Comparison of ENCODE assay signal across 1 cellular context in genomic region chr17:57283203-57283971, GRCh38.
TF ChIP-seq lines count a peak whose summit lies in the region.

No MANE protein-coding gene starts in this region.

TF ChIP-seq in GM23338, 12 proteins besides CTCF, POLR2A, EP300 and RAD21:
- no peak for TF ChIP-seq ZNF462 (CRISPR knock-in tag; IDR thresholded peaks at IDR 0.05)
- TF ChIP-seq JUNB (IDR thresholded peaks at IDR 0.05; ENCODE audit: unreplicated experiment): no peak
- TF ChIP-seq ZNF331 (CRISPR knock-in tag; IDR thresholded peaks at IDR 0.05; ENCODE audit: low read depth): no peak
- no peak for TF ChIP-seq STAT1 (IDR thresholded peaks at IDR 0.05; ENCODE audit: unreplicated experiment)
- no peak for TF ChIP-seq CREB1 (CRISPR knock-in tag; IDR thresholded peaks at IDR 0.05; ENCODE audit: low read depth)
- TF ChIP-seq EZH2phosphoT487 (IDR thresholded peaks at IDR 0.05; ENCODE audit: unreplicated experiment): no peak
- no peak for TF ChIP-seq ETS1 (IDR thresholded peaks at IDR 0.05)
- TF ChIP-seq REST (IDR thresholded peaks at IDR 0.05; ENCODE audit: unreplicated experiment): no peak
- no peak for TF ChIP-seq POLR2AphosphoS5 (IDR thresholded peaks at IDR 0.05; ENCODE audit: low read depth)
- TF ChIP-seq EZH2 (IDR thresholded peaks at IDR 0.05; ENCODE audit: low read depth, unreplicated experiment): no peak
- TF ChIP-seq NANOG (IDR thresholded peaks at IDR 0.05; ENCODE audit: borderline replicate concordance): no peak
